Comparison of ENCODE assay signal across 25 cellular contexts in genomic region chr19:625257-625656, GRCh38. TPM values are rescaled to one million over a fixed set of nuclear protein-coding genes. Genes with fewer than 3 reads are reported as not detected.
DNase-seq lines count a peak whose midpoint lies in the region; ATAC-seq and TF ChIP-seq lines count a peak whose summit lies in the region.
"Had no signal": no experiment of that assay in that cellular context is flagged by ENCODE, and none has a peak within 500 bp of the region (broad histone marks: within the 10 kb centered on the region; RNA-seq: fewer than 3 reads in every experiment).

No MANE protein-coding gene starts in this region.

- H3K27ac Mint-ChIP-seq in stimulated activated naive CD8-positive, alpha-beta T cell treated with anti-CD3 and anti-CD28 coated beads, Interleukin-15, Interleukin-2, amounts not matched to agents 100 ng/mL and 50 ng/mL, for 24 hours: peak overlapping the region; percentile 19
- H3K27ac Mint-ChIP-seq in stimulated activated naive CD8-positive, alpha-beta T cell treated with anti-CD3 and anti-CD28 coated beads, Interleukin-15, amount 100 ng/mL, for 72 hours: peak overlapping the region in 1 of 2 donors; percentile 84
- H3K27ac Mint-ChIP-seq in glutamatergic neuron (ENCODE audit: unreplicated experiment): peak overlapping the region; percentile 30
- H3K27ac Mint-ChIP-seq: CD14-positive monocyte had no signal

- H3K4me3 Mint-ChIP-seq in stimulated activated naive CD8-positive, alpha-beta T cell treated with anti-CD3 and anti-CD28 coated beads, Interleukin-15, Interleukin-2, amounts not matched to agents 100 ng/mL and 50 ng/mL, for 24 hours: no peak overlapping the region
- no peak overlapping the region for H3K4me3 Mint-ChIP-seq in stimulated activated naive CD8-positive, alpha-beta T cell treated with anti-CD3 and anti-CD28 coated beads, Interleukin-15, amount 100 ng/mL, for 72 hours
- H3K4me3 Mint-ChIP-seq in glutamatergic neuron (ENCODE audit: unreplicated experiment): peak overlapping the region; percentile 63
- H3K4me3 Mint-ChIP-seq: CD14-positive monocyte had no signal

- H3K9me2 ChIP-seq in PC-9 (ENCODE audit: insufficient read depth): no peaks in the 10 kb centered on the region

- H3K4me3 ChIP-seq in PC-9 (no peak overlapping the region), mammary epithelial cell (replicated peaks in 1 of 3; ENCODE audit: insufficient read depth in 1 of 3, low read depth in 2 of 3, low read length in 3 of 3) (no peak overlapping the region)
- H3K4me3 ChIP-seq: SK-N-MC had no signal

- no peak overlapping the region for H3K9ac ChIP-seq in mammary epithelial cell (ENCODE audit: insufficient read depth, low read length)
- H3K9ac ChIP-seq: KMS-11 had no signal

- ATAC-seq in stimulated activated naive CD8-positive, alpha-beta T cell treated with anti-CD3 and anti-CD28 coated beads, Interleukin-15, amount 100 ng/mL, for 72 hours: no peak
- ATAC-seq: HepG2 had no signal

- H3K27me3 Mint-ChIP-seq in stimulated activated naive CD8-positive, alpha-beta T cell treated with anti-CD3 and anti-CD28 coated beads, Interleukin-15, Interleukin-2, amounts not matched to agents 100 ng/mL and 50 ng/mL, for 24 hours: no peaks in the 10 kb centered on the region
- H3K27me3 Mint-ChIP-seq in stimulated activated naive CD8-positive, alpha-beta T cell treated with anti-CD3 and anti-CD28 coated beads, Interleukin-15, amount 100 ng/mL, for 72 hours: no peaks in the 10 kb centered on the region
- H3K27me3 Mint-ChIP-seq in glutamatergic neuron (ENCODE audit: unreplicated experiment): peaks cover 8% of the 10 kb centered on the region

- TF ChIP-seq CTCF in glutamatergic neuron (IDR thresholded peaks at IDR 0.05; ENCODE audit: partially characterized antibody, unreplicated experiment) (no peak), PC-9 (conservative IDR thresholded peaks at IDR 0.05) (no peak), mammary epithelial cell (conservative IDR thresholded peaks at IDR 0.05 in 1 of 2, IDR thresholded peaks at IDR 0.05 in 1 of 2; ENCODE audit: extremely low read depth in 1 of 2, insufficient read depth in 1 of 2, low read depth in 1 of 2, low read length in 2 of 2) (no peak)

- H3K36me3 ChIP-seq in PC-9 (ENCODE audit: low read depth) (0 out of 2 replicates have a peak, but pooled peaks cover 7% of the 10 kb centered on the region), mammary epithelial cell (ENCODE audit: insufficient read depth, low read length) (peaks cover 8% of the 10 kb centered on the region)

- H3K79me2 ChIP-seq in PC-9 (ENCODE audit: low read depth) (no peaks in the 10 kb centered on the region; the same call in 1 of the 2 replicates), mammary epithelial cell (ENCODE audit: insufficient read depth, low read length) (peaks cover 19% of the 10 kb centered on the region)

- H3K27ac ChIP-seq in angular gyrus (ENCODE audit: low read depth, low read length): peak overlapping the region; percentile 85
- no peak overlapping the region for H3K27ac ChIP-seq in PC-9
- H3K27ac ChIP-seq in mammary epithelial cell (ENCODE audit: insufficient read depth, low read depth, low read length): no peak overlapping the region
- H3K27ac ChIP-seq: KMS-11, SK-N-MC had no signal

- H3K9me3 ChIP-seq in PC-9 (ENCODE audit: insufficient read depth, low read depth): no peaks in the 10 kb centered on the region
- no peaks in the 10 kb centered on the region for H3K9me3 ChIP-seq in mammary epithelial cell (replicated peaks; ENCODE audit: insufficient read depth, low read length)

- no peaks in the 10 kb centered on the region for H3K4me1 ChIP-seq in PC-9 (replicated peaks; ENCODE audit: insufficient read depth)
- peaks cover 2% of the 10 kb centered on the region for H3K4me1 ChIP-seq in mammary epithelial cell (ENCODE audit: insufficient read depth, low read length)

- H4K20me1 ChIP-seq in PC-9 (ENCODE audit: insufficient read depth): peaks cover 5% of the 10 kb centered on the region
- no peaks in the 10 kb centered on the region for H4K20me1 ChIP-seq in mammary epithelial cell (ENCODE audit: insufficient read depth, low read length)

- no peak overlapping the region for H3K4me2 ChIP-seq in PC-9
- H3K4me2 ChIP-seq in mammary epithelial cell (ENCODE audit: insufficient read depth, low read depth, low read length): no peak overlapping the region
- H3K4me2 ChIP-seq: KMS-11 had no signal

- H3K36me3 Mint-ChIP-seq in stimulated activated naive CD8-positive, alpha-beta T cell treated with anti-CD3 and anti-CD28 coated beads, Interleukin-15, Interleukin-2, amounts not matched to agents 100 ng/mL and 50 ng/mL, for 24 hours (ENCODE audit: low read depth): peaks cover 25% of the 10 kb centered on the region
- peaks cover 5% of the 10 kb centered on the region for H3K36me3 Mint-ChIP-seq in glutamatergic neuron (ENCODE audit: unreplicated experiment)

- WGBS in mammary epithelial cell (ENCODE audit: low coverage, missing lambda C conversion rate): 83% methylated on average over 4 of the region's 5 CpGs

- no peaks in the 10 kb centered on the region for H3K27me3 ChIP-seq in PC-9 (ENCODE audit: insufficient read depth, low read depth)
- H3K27me3 ChIP-seq in mammary epithelial cell (ENCODE audit: insufficient read depth, low read length): no peaks in the 10 kb centered on the region

- intact Hi-C loops in PC-9 (cut with micrococcal nuclease; ENCODE audit: unreplicated experiment) (no loop called here), mammary epithelial cell (cut with micrococcal nuclease) (no loop called here)

- dilution Hi-C loops in mammary epithelial cell (cut with HindIII; ENCODE audit: low sequenced_read_pairs): no loop called here

- CTCF ChIA-PET in PC-9 (lab: Charles Lee) (no interaction called here), mammary epithelial cell (lab: Charles Lee; ENCODE audit: low non-redundant PET) (interaction anchor here (0.6 kb wide), 1 partner anchor 109 kb away, joined by 3 read pairs; no protein-coding TSS in a partner anchor)

- POLR2A ChIA-PET in PC-9 (lab: Charles Lee; ENCODE audit: unreplicated experiment): no interaction called here

- BruUV-seq in PC-9 (replicated peaks; lab: Mats Ljungman, UMichigan) (no TSS peak), mammary epithelial cell (replicated peaks; lab: Mats Ljungman, UMichigan) (no TSS peak)

- H3F3A ChIP-seq in PC-9 (ENCODE audit: insufficient read depth, low read depth): no peaks in the 10 kb centered on the region

- no peak for DNase-seq in stimulated activated naive CD8-positive, alpha-beta T cell treated with anti-CD3 and anti-CD28 coated beads, Interleukin-15, amount 100 ng/mL, for 72 hours
- no peak for DNase-seq in glutamatergic neuron
- DNase-seq in PC-9: no peak
- DNase-seq in mammary epithelial cell: no peak
- no peak for DNase-seq in RKO (ENCODE audit: low spot score)
- DNase-seq in mucosa of gallbladder (ENCODE audit: low spot score): no peak
- DNase-seq: 8988T, AML-193, DMS53, GF-D8, NCI-H1105, NCI-H146, NCI-H2029, NCI-H2227 treated with DMSO at 0.1 percent for 48 hours, NCI-H510A treated with DMSO at 0.1 percent for 48 hours, NCI-H774, SHP77, SW 1271 had no signal

- peaks cover 5% of the 10 kb centered on the region for H3K4me1 Mint-ChIP-seq in stimulated activated naive CD8-positive, alpha-beta T cell treated with anti-CD3 and anti-CD28 coated beads, Interleukin-15, Interleukin-2, amounts not matched to agents 100 ng/mL and 50 ng/mL, for 24 hours (ENCODE audit: low read depth)
- H3K4me1 Mint-ChIP-seq in stimulated activated naive CD8-positive, alpha-beta T cell treated with anti-CD3 and anti-CD28 coated beads, Interleukin-15, amount 100 ng/mL, for 72 hours: peaks cover 14% of the 10 kb centered on the region
- H3K4me1 Mint-ChIP-seq in glutamatergic neuron (ENCODE audit: low read depth, unreplicated experiment): peaks cover 17% of the 10 kb centered on the region
- H3K4me1 Mint-ChIP-seq: CD14-positive monocyte had no signal

- in situ Hi-C loops in mammary epithelial cell (cut with MboI; ENCODE audit: low sequenced_read_pairs in 2 of 2): no loop called here

- H3K9me3 Mint-ChIP-seq in stimulated activated naive CD8-positive, alpha-beta T cell treated with anti-CD3 and anti-CD28 coated beads, Interleukin-15, Interleukin-2, amounts not matched to agents 100 ng/mL and 50 ng/mL, for 24 hours: no peaks in the 10 kb centered on the region
- no peaks in the 10 kb centered on the region for H3K9me3 Mint-ChIP-seq in stimulated activated naive CD8-positive, alpha-beta T cell treated with anti-CD3 and anti-CD28 coated beads, Interleukin-15, amount 100 ng/mL, for 72 hours
- H3K9me3 Mint-ChIP-seq in glutamatergic neuron (ENCODE audit: unreplicated experiment): peaks cover 7% of the 10 kb centered on the region

- no peak overlapping the region for H2AFZ ChIP-seq in PC-9
- H2AFZ ChIP-seq in mammary epithelial cell (ENCODE audit: low read depth, low read length): no peak overlapping the region

RNA-seq across cellular contexts. Expression of gene POLRMT, which starts 8.1 kb away (rescaled TPM):
- total RNA-seq in glutamatergic neuron (ENCODE audit: unreplicated experiment) (79.9 TPM), PC-9 (2021) (46.4 and 57.1 TPM in 2 replicates), mammary epithelial cell (10 to 100 TPM; 23.5 to 50.9 TPM), mucosa of gallbladder (56.0 TPM)
- polyA plus RNA-seq in mammary epithelial cell: 30.2 TPM
- 63.2 TPM for polyA minus RNA-seq in mammary epithelial cell

RNA-seq across cellular contexts. Expression of gene FGF22, which starts 14.4 kb away (rescaled TPM):
- total RNA-seq in glutamatergic neuron (ENCODE audit: unreplicated experiment): 1.5 TPM
- total RNA-seq in PC-9 (2021): 0.35 TPM in 1 of 2 replicates, not detected in the other
- total RNA-seq in mammary epithelial cell: not detected
- not detected for polyA plus RNA-seq in mammary epithelial cell
- not detected for polyA minus RNA-seq in mammary epithelial cell
- total RNA-seq in mucosa of gallbladder: 0.17 TPM
- polyA plus RNA-seq: AG04450, CD14-positive monocyte, HepG2 had no signal

RNA-seq across cellular contexts. Expression of gene HCN2, which starts 35.6 kb away (rescaled TPM):
- 33.2 TPM for total RNA-seq in glutamatergic neuron (ENCODE audit: unreplicated experiment)
- total RNA-seq in PC-9 (2021): 1.5 and 2.0 TPM in 2 replicates
- total RNA-seq in mammary epithelial cell: 1 to 10 TPM in 1 of 2 donors, under 1 TPM in 1; 0.33 to 1.6 TPM
- 0.35 TPM for polyA plus RNA-seq in mammary epithelial cell
- 1.7 TPM for polyA minus RNA-seq in mammary epithelial cell
- 0.40 TPM for total RNA-seq in mucosa of gallbladder
- total RNA-seq: HepG2 had no signal
- polyA plus RNA-seq: CD14-positive monocyte had no signal

RNA-seq across cellular contexts. Expression of gene RNF126, which starts 37.8 kb away (rescaled TPM):
- total RNA-seq in glutamatergic neuron (ENCODE audit: unreplicated experiment) (51.7 TPM), PC-9 (2021) (54.4 and 63.7 TPM in 2 replicates), mammary epithelial cell (10 to 100 TPM; 79.2 to 83.9 TPM), mucosa of gallbladder (34.8 TPM)
- polyA plus RNA-seq in mammary epithelial cell: 54.4 TPM
- 5.1 TPM for polyA minus RNA-seq in mammary epithelial cell

RNA-seq across cellular contexts. Expression of gene FSTL3, which starts 50.9 kb away (rescaled TPM):
- total RNA-seq in glutamatergic neuron (ENCODE audit: unreplicated experiment): 10.7 TPM
- total RNA-seq in PC-9 (2021): 40.9 and 85.1 TPM in 2 replicates
- 100 to 1,000 TPM; 127 to 140 TPM for total RNA-seq in mammary epithelial cell
- 72.2 TPM for polyA plus RNA-seq in mammary epithelial cell
- 41.3 TPM for polyA minus RNA-seq in mammary epithelial cell
- 39.1 TPM for total RNA-seq in mucosa of gallbladder

Comparison
In these comparisons a context has a peak if more than half of its experiments do, and no peak if none do; other contexts are left out.
1. RNA of gene HCN2, which starts 35.6 kb away (total RNA-seq): 33.2 TPM in glutamatergic neuron (single experiment); 0.33 to 1.6 TPM in mammary epithelial cell, 1.5 to 2.0 TPM in PC-9 and 0.40 TPM in mucosa of gallbladder (single experiment); every median in the first group is over 10 times any median in the second.